8 cellular contexts compared by ENCODE assay signal in genomic region chr17:4074831-4075495, GRCh38.
DNase-seq lines count a peak whose midpoint lies in the region; ATAC-seq, FAIRE-seq and TF ChIP-seq lines count a peak whose summit lies in the region.

No MANE protein-coding gene starts in this region.

- CTCF ChIA-PET in CD8-positive, alpha-beta T cell (lab: Charles Lee): interaction anchor here (0.8 to 3.9 kb wide), 25 partner anchors 9 to 231 kb away, joined by 3 to 21 read pairs (median 4); partner anchors contain the start of gene P2RX1

- FAIRE-seq in GM18507 (lab: Jason Lieb, UNC): peak; percentile 41
- FAIRE-seq in urothelium cell line (lab: Jason Lieb, UNC): no peak

- H3K9me3 ChIP-seq in CD8-positive, alpha-beta T cell (ENCODE audit: low read length): no peaks in the 10 kb centered on the region

- no peaks in the 10 kb centered on the region for H3K27me3 Mint-ChIP-seq in CD8-positive, alpha-beta T cell (ENCODE audit: low read depth)

- no peak for DNase-seq in CD8-positive, alpha-beta T cell
- DNase-seq in GM18507 (ENCODE audit: extremely low spot score, insufficient read length, low read depth) (no peak), NCI-H69 (lab: John Stamatoyannopoulos, UW) (peak; percentile 36), cardiac fibroblast (ENCODE audit: low read depth in 2 of 2) (peak; percentile 64 to 66), left kidney (ENCODE audit: low read depth, low spot score) (peak; percentile 71), urothelium cell line (ENCODE audit: low spot score) (peak; percentile 36)

- no peak overlapping the region for H3K27ac Mint-ChIP-seq in CD8-positive, alpha-beta T cell

- peaks cover 84% of the 10 kb centered on the region for H3K36me3 ChIP-seq in CD8-positive, alpha-beta T cell (ENCODE audit: insufficient read depth, low read length)

- H3K4me1 Mint-ChIP-seq in CD8-positive, alpha-beta T cell (ENCODE audit: low read depth): no peaks in the 10 kb centered on the region

- intact Hi-C loops in CD8-positive, alpha-beta T cell (cut with DNase I, micrococcal nuclease): loop anchor here (1.0 to 2.0 kb wide), 4 partner anchors 160 to 232 kb away; no protein-coding TSS in a partner anchor

- peak; percentile 71 for TF ChIP-seq CTCF in CD8-positive, alpha-beta T cell (IDR thresholded peaks at IDR 0.05)
- peak; percentile 74 for TF ChIP-seq CTCF in cardiac fibroblast (IDR thresholded peaks at IDR 0.05; ENCODE audit: low read depth, low read length)

- POLR2A ChIA-PET in CD8-positive, alpha-beta T cell (lab: Charles Lee): no interaction called here

- no peak overlapping the region for H3K4me3 ChIP-seq in CD8-positive, alpha-beta T cell (ENCODE audit: low read depth, low read length)
- H3K4me3 ChIP-seq in cardiac fibroblast (replicated peaks in 1 of 2; ENCODE audit: low read depth in 2 of 2, low read length in 2 of 2): no peak overlapping the region

- H3K27me3 ChIP-seq in CD8-positive, alpha-beta T cell (ENCODE audit: insufficient read depth, low read length): no peaks in the 10 kb centered on the region

- peaks cover 93% of the 10 kb centered on the region for H3K36me3 Mint-ChIP-seq in CD8-positive, alpha-beta T cell

- ATAC-seq in CD8-positive, alpha-beta T cell: peak; percentile 78
- peak; percentile 41 for ATAC-seq in HG03060 (IDR thresholded peaks at IDR 0.05; ENCODE audit: low read depth, unreplicated experiment)
- no peak for ATAC-seq in HG03521 (IDR thresholded peaks at IDR 0.05; ENCODE audit: unreplicated experiment)

- H3K4me1 ChIP-seq in CD8-positive, alpha-beta T cell (ENCODE audit: insufficient read depth, low read length): no peaks in the 10 kb centered on the region

- no peaks in the 10 kb centered on the region for H3K9me3 Mint-ChIP-seq in CD8-positive, alpha-beta T cell

- H3K27ac ChIP-seq in CD8-positive, alpha-beta T cell (ENCODE audit: low read depth, low read length): no peak overlapping the region

- H3K4me3 Mint-ChIP-seq in CD8-positive, alpha-beta T cell: no peak overlapping the region

Comparison
In these comparisons a context has a peak if more than half of its experiments do, and no peak if none do; other contexts are left out.
1. DNase-seq: peak in NCI-H69 (single experiment), cardiac fibroblast (2 of 2), left kidney (single experiment) and urothelium cell line (single experiment); none in CD8-positive, alpha-beta T cell (0 of 7) and GM18507 (single experiment).